Comparison of ENCODE assay signal across 1 cellular context in the genomic region with DNA sequence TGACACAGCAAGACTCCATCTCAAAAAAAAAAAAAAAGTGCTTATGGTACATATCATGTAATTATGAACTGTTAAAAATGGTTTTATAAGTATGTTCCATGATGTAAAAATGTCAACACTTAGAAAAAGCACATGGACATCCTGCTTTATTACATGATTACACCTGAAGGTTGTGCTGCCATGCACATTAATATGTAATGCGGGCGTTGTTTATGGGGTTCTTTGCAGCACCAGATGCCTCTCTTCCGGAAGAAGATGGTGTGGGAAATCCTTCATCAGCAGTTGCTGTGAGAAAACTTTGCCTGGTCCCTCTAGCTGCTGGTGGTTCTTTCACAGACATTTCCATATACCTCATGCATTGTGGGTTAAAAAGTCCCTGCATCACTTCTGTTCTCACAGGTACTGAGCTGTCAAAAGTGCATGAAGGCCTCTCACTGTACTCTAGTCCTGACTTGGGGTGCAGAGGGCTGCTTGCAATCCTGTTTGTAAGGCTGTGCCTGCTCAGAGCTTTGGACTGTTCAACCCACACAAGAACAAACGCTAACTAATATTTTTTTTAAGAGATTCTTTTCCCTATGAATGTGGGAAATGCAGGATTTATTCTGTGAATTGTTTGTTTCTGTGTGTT.
TF ChIP-seq lines count a peak whose summit lies in the region.

No MANE protein-coding gene starts in this region.

TF ChIP-seq in endothelial cell of umbilical vein, 7 proteins besides CTCF, POLR2A, EP300 and RAD21:
- TF ChIP-seq MAX (IDR thresholded peaks at IDR 0.05; ENCODE audit: insufficient read depth, insufficient read length) (no peak), GATA2 (IDR thresholded peaks at IDR 0.05; ENCODE audit: insufficient read depth, insufficient read length, low read depth, low read length) (no peak), POLR2AphosphoS5 (IDR thresholded peaks at IDR 0.05; ENCODE audit: insufficient read depth, low read depth, low read length) (no peak), FOS (IDR thresholded peaks at IDR 0.05; ENCODE audit: borderline replicate concordance, insufficient read depth, low read length) (no peak), MYC (IDR thresholded peaks at IDR 0.05; ENCODE audit: low read depth, low read length) (no peak), EZH2 (IDR thresholded peaks at IDR 0.05; ENCODE audit: borderline replicate concordance, low read depth, low read length, severe bottlenecking) (no peak), JUN (IDR thresholded peaks at IDR 0.05; ENCODE audit: borderline replicate concordance, insufficient read depth, insufficient read length, low read depth) (no peak)
